In the genomic region with DNA sequence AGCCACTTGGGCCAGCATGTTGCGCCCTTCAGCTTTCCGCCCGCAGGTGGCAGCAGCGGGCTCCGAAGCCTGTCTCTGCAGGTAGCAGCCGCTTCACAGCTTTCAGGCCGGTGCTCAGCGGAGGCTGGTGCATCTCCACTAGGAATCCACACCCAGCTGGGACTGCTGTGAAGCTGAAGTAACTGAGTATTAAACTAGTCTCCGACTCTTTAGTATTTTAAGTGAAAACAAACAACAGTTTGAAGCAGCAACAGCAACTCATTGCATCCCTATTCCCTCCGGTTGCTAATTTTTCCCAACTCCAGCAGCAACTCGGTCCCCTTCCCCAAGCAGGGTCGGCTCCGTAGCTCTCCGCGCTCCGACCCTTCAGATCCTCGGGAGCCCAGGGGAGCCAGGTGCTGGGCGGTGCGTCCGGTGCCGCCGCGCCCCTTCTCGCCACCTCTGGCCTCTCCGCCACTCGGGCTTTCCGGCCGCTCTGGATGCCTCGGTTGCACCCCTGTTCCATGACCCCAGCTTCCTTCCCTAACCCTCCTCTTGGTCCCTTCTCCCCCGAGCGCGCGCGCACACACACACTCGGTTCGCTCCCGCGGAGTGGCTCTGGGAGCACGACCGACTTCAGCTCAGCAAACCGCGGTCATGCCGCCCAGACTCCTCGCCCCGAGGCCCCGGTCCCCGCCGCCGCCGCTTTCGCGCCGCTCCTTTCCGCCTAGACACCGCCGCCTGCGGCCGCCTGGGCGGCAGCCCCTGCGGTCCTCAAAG, we compare ENCODE assay signal across 8 cellular contexts. TPM values are rescaled to one million over a fixed set of nuclear protein-coding genes. Genes with fewer than 3 reads are reported as not detected.
DNase-seq lines count a peak whose midpoint lies in the region; ATAC-seq, FAIRE-seq and TF ChIP-seq lines count a peak whose summit lies in the region.

No MANE protein-coding gene starts in this region.

- intact Hi-C loops in left ventricle myocardium inferior (cut with micrococcal nuclease), result no loop called here

- DNase-seq in GM12864 (ENCODE audit: low read depth) (peak; percentile 31), NB4 (ENCODE audit: low read depth) (peak; percentile 67), SKM-1 (lab: John Stamatoyannopoulos, UW; ENCODE audit: unreplicated experiment) (peak; percentile 60), amygdala (lab: John Stamatoyannopoulos, UW) (peak; percentile 23 to 92 (median 75)), left ventricle myocardium inferior (peak; percentile 73), pons (ENCODE audit: low spot score) (peak; percentile 85), urothelium cell line (ENCODE audit: low spot score) (peak; percentile 82)

- no peaks in the 10 kb centered on the region for H3K9me3 ChIP-seq in left ventricle myocardium inferior (replicated peaks)

- H3K27me3 ChIP-seq in left ventricle myocardium inferior (ENCODE audit: low read depth), result peaks cover 94% of the 10 kb centered on the region

- H3K4me3 ChIP-seq in GM12864 (ENCODE audit: low read depth, low read length) (peak overlapping the region; percentile 38), NB4 (ENCODE audit: low read depth, low read length) (no peak overlapping the region), left ventricle myocardium inferior (peak overlapping the region; percentile 70)

- peak; percentile 40 for FAIRE-seq in urothelium cell line (lab: Jason Lieb, UNC)

- TF ChIP-seq POLR2A in NB4 (IDR thresholded peaks at IDR 0.05; ENCODE audit: extremely low read depth, insufficient read length), result no peak

- peak; percentile 88 for TF ChIP-seq CTCF in GM12864 (IDR thresholded peaks at IDR 0.05; ENCODE audit: low read depth, low read length, missing control alignments)
- peak; percentile 93 for TF ChIP-seq CTCF in NB4 (IDR thresholded peaks at IDR 0.05; ENCODE audit: low read depth, low read length)
- TF ChIP-seq CTCF in left ventricle myocardium inferior (IDR thresholded peaks at IDR 0.05; ENCODE audit: borderline replicate concordance), result peak; percentile 86

- no peak overlapping the region for H3K27ac ChIP-seq in left ventricle myocardium inferior (replicated peaks)

- H3K36me3 ChIP-seq in left ventricle myocardium inferior, result no peaks in the 10 kb centered on the region

- peak; percentile 99 for ATAC-seq in HG02610 (IDR thresholded peaks at IDR 0.05; ENCODE audit: unreplicated experiment)

- peaks cover 16% of the 10 kb centered on the region for H3K4me1 ChIP-seq in left ventricle myocardium inferior

RNA-seq across cellular contexts. Expression of gene NKAIN2, which starts 0.8 kb away (rescaled TPM):
- total RNA-seq in left ventricle myocardium inferior, result 0.22 TPM

Comparison
In these comparisons a context has a peak if more than half of its experiments do, and no peak if none do; other contexts are left out.
1. DNase-seq: peak in every context shown above with its lines; median percentile 85 in pons; 82 in urothelium cell line; 75 in amygdala; 73 in left ventricle myocardium inferior; 67 in NB4; 60 in SKM-1; 31 in GM12864.